ENCODE assay signal across 12 cellular contexts in genomic region chr10:103445366-103445765, GRCh38. TPM values are rescaled to one million over a fixed set of nuclear protein-coding genes. Genes with fewer than 3 reads are reported as not detected.
A peak's percentile ranks its signal among the peaks of the same experiment; 100 is the strongest.
DNase-seq lines count a peak whose midpoint lies in the region; ATAC-seq and TF ChIP-seq lines count a peak whose summit lies in the region.
"Had no signal": no experiment of that assay in that cellular context is flagged by ENCODE, and none has a peak within 500 bp of the region (broad histone marks: within the 10 kb centered on the region; RNA-seq: fewer than 3 reads in every experiment).

No MANE protein-coding gene starts in this region.

- H3K9me3 ChIP-seq in heart right ventricle (no peaks in the 10 kb centered on the region), parathyroid adenoma (ENCODE audit: control insufficient read depth, low read length) (no peaks in the 10 kb centered on the region), upper lobe of left lung (no peaks in the 10 kb centered on the region)

- H3K36me3 ChIP-seq in heart right ventricle (peaks cover 3 to 99% (median 51%) of the 10 kb centered on the region in 9 donors), parathyroid adenoma (ENCODE audit: control insufficient read depth, insufficient read depth, low read length) (no peaks in the 10 kb centered on the region), upper lobe of left lung (peaks cover 19 to 91% (median 80%) of the 10 kb centered on the region in 4 donors)

- TF ChIP-seq CTCF in heart right ventricle (IDR thresholded peaks at IDR 0.05) (no peak), coronary artery (IDR thresholded peaks at IDR 0.05) (no peak), parathyroid adenoma (IDR thresholded peaks at IDR 0.05) (no peak), upper lobe of left lung (IDR thresholded peaks at IDR 0.05) (no peak)

- H3K4me3 ChIP-seq in heart right ventricle (no peak overlapping the region), coronary artery (no peak overlapping the region), parathyroid adenoma (ENCODE audit: low read depth, low read length) (no peak overlapping the region), upper lobe of left lung (no peak overlapping the region)

- no peaks in the 10 kb centered on the region for H3K79me2 ChIP-seq in parathyroid adenoma

- no peak for DNase-seq in heart right ventricle
- DNase-seq in cardiac septum (ENCODE audit: low spot score) = no peak
- DNase-seq in coronary artery (ENCODE audit: low spot score) = no peak
- no peak for DNase-seq in upper lobe of left lung
- no peak for DNase-seq in NCI-H345 (lab: John Stamatoyannopoulos, UW)
- DNase-seq: activated CD4-positive, alpha-beta T cell treated with anti-CD3 and anti-CD28 coated beads for 48 hours; Kasumi-1; NCI-H1694 treated with DMSO at 0.1 percent for 48 hours; NCI-H526 treated with DMSO at 0.1 percent for 48 hours had no signal

- no peak overlapping the region for H3K4me2 ChIP-seq in parathyroid adenoma (ENCODE audit: low read length)

- ATAC-seq in heart right ventricle (no peak), upper lobe of left lung (ENCODE audit: low FRiP score in 2 of 2) (no peak), GM19035 (IDR thresholded peaks at IDR 0.05; ENCODE audit: unreplicated experiment) (no peak), GM21515 (IDR thresholded peaks at IDR 0.05; ENCODE audit: unreplicated experiment) (no peak)

- 70 to 76% methylated on average over 9 of the region's 9 CpGs for WGBS in heart right ventricle, 2 donors
- 82 to 88% methylated on average over 9 of the region's 9 CpGs for WGBS in upper lobe of left lung, 2 donors

- peaks cover 28 to 94% (median 80%) of the 10 kb centered on the region in 9 donors for H3K4me1 ChIP-seq in heart right ventricle
- H3K4me1 ChIP-seq in parathyroid adenoma = no peaks in the 10 kb centered on the region
- peaks cover 17 to 35% (median 23%) of the 10 kb centered on the region in 4 donors for H3K4me1 ChIP-seq in upper lobe of left lung

- TF ChIP-seq EP300 in upper lobe of left lung (IDR thresholded peaks at IDR 0.05) = no peak

- intact Hi-C loops in heart right ventricle (cut with DNase I) (no loop called here), cardiac septum (cut with DNase I) (no loop called here)

- H3K27ac ChIP-seq in heart right ventricle = peak overlapping the region; percentile 16 to 98 (median 86)
- H3K27ac ChIP-seq in coronary artery = peak overlapping the region; percentile 87 to 96
- H3K27ac ChIP-seq in parathyroid adenoma = peak overlapping the region; percentile 74
- H3K27ac ChIP-seq in upper lobe of left lung = peak overlapping the region; percentile 58 to 75 (median 66)

- H3K9ac ChIP-seq in parathyroid adenoma = no peak overlapping the region

- H3K27me3 ChIP-seq in heart right ventricle (no peaks in the 10 kb centered on the region), parathyroid adenoma (ENCODE audit: control insufficient read depth, insufficient read depth, low read length) (no peaks in the 10 kb centered on the region), upper lobe of left lung (no peaks in the 10 kb centered on the region)

- no peak for TF ChIP-seq POLR2A in upper lobe of left lung (IDR thresholded peaks at IDR 0.05)

- H2AFZ ChIP-seq in parathyroid adenoma = no peak overlapping the region

RNA-seq across cellular contexts. Expression of gene CALHM2, which starts 6.8 kb away (rescaled TPM):
- total RNA-seq in heart right ventricle = 10 to 100 TPM in 6 of 10 donors, 1 to 10 TPM in 4; 5.2 to 17.7 (median 10.9) TPM
- 10 to 100 TPM; 12.1 to 23.5 TPM for polyA plus RNA-seq in heart right ventricle
- 12.7 TPM for total RNA-seq in cardiac septum
- 10 to 100 TPM; 25.6 to 56.8 (median 40.5) TPM for total RNA-seq in upper lobe of left lung

RNA-seq across cellular contexts. Expression of gene CALHM1, which starts 13.3 kb away (rescaled TPM):
- not detected for total RNA-seq in heart right ventricle
- polyA plus RNA-seq in heart right ventricle = not detected
- not detected for total RNA-seq in cardiac septum
- not detected for total RNA-seq in upper lobe of left lung

RNA-seq across cellular contexts. Expression of gene CALHM3, which starts 33.7 kb away (rescaled TPM):
- total RNA-seq in heart right ventricle (not detected), cardiac septum (not detected), upper lobe of left lung (under 1 TPM in 2 of 6 donors, not detected in 4; 0.30 to 0.79 TPM)
- polyA plus RNA-seq in heart right ventricle = not detected

RNA-seq across cellular contexts. Expression of gene NEURL1, which starts 48.1 kb away (rescaled TPM):
- total RNA-seq in heart right ventricle (1 to 10 TPM in 1 of 10 donors, under 1 TPM in 7, not detected in 2; 0.05 to 1.0 (median 0.21) TPM), cardiac septum (0.54 TPM), upper lobe of left lung (1 to 10 TPM in 1 of 6 donors, under 1 TPM in 4, not detected in 1; 0.22 to 1.1 (median 0.80) TPM)
- under 1 TPM in 1 of 2 donors, not detected in 1; 0.06 TPM for polyA plus RNA-seq in heart right ventricle

RNA-seq across cellular contexts. Expression of gene PDCD11, which starts 48.9 kb away (rescaled TPM):
- total RNA-seq in heart right ventricle (10 to 100 TPM in 8 of 10 donors, 1 to 10 TPM in 2; 9.4 to 16.9 (median 12.7) TPM), cardiac septum (15.5 TPM), upper lobe of left lung (10 to 100 TPM; 14.8 to 25.1 (median 20.8) TPM)
- polyA plus RNA-seq in heart right ventricle = 10 to 100 TPM; 10.9 to 15.1 TPM
